1 cellular context compared by ENCODE assay signal in genomic region chr17:75034236-75034908, GRCh38.
TF ChIP-seq lines count a peak whose summit lies in the region.

No MANE protein-coding gene starts in this region.

TF ChIP-seq in HepG2, 621 proteins besides CTCF, POLR2A, EP300 and RAD21 (continued from another document and continues in another):
- TF ChIP-seq ZNF646 (CRISPR knock-in tag; IDR thresholded peaks at IDR 0.05) (no peak; the same call in none of the 2 replicates), TFDP1 (CRISPR knock-in tag; IDR thresholded peaks at IDR 0.05; ENCODE audit: borderline replicate concordance) (peak; percentile 96), ZNF484 (CRISPR knock-in tag; IDR thresholded peaks at IDR 0.05; ENCODE audit: borderline replicate concordance, low read depth) (peak; percentile 84; the same call in 1 of the 2 replicates), ELF1 (CRISPR knock-in tag; IDR thresholded peaks at IDR 0.05) (peak; percentile 58), CBX2 (IDR thresholded peaks at IDR 0.05; ENCODE audit: low read depth, low read length) (no peak), CBX2 (CRISPR knock-in tag; IDR thresholded peaks at IDR 0.05; ENCODE audit: low read depth) (no peak), ZNF143 (CRISPR knock-in tag; IDR thresholded peaks at IDR 0.05) (no peak; the same call in 1 of the 2 replicates), TRIM24 (CRISPR knock-in tag; IDR thresholded peaks at IDR 0.05) (no peak), ZNF432 (CRISPR knock-in tag; IDR thresholded peaks at IDR 0.05; ENCODE audit: borderline replicate concordance) (no peak), LBX2 (CRISPR knock-in tag; IDR thresholded peaks at IDR 0.05; ENCODE audit: borderline replicate concordance) (peak; percentile 94), TOE1 (CRISPR knock-in tag; IDR thresholded peaks at IDR 0.05) (no peak; the same call in 1 of the 2 replicates), ZNF609 (CRISPR knock-in tag; IDR thresholded peaks at IDR 0.05; ENCODE audit: borderline replicate concordance) (peak; percentile 66), ZNF724P (CRISPR knock-in tag; IDR thresholded peaks at IDR 0.05; ENCODE audit: borderline replicate concordance) (peak; percentile 91; the same call in 1 of the 2 replicates), CC2D1A (CRISPR knock-in tag; IDR thresholded peaks at IDR 0.05) (no peak; the same call in 1 of the 2 replicates), KDM5B (CRISPR knock-in tag; IDR thresholded peaks at IDR 0.05; ENCODE audit: borderline replicate concordance) (peak; percentile 50), FOXM1 (CRISPR knock-in tag; IDR thresholded peaks at IDR 0.05) (peak; percentile 20; the same call in 1 of the 2 replicates), PAXIP1 (CRISPR knock-in tag; conservative IDR thresholded peaks at IDR 0.05) (no peak), RORA (CRISPR knock-in tag; IDR thresholded peaks at IDR 0.05) (no peak; the same call in 1 of the 2 replicates), NR2F1 (CRISPR knock-in tag; IDR thresholded peaks at IDR 0.05) (peak in 1 of 2 experiments; percentile 57; a peak in 1 of 4 replicates), ZNF460 (CRISPR knock-in tag; IDR thresholded peaks at IDR 0.05; ENCODE audit: borderline replicate concordance) (no peak), ETV5 (CRISPR knock-in tag; IDR thresholded peaks at IDR 0.05; ENCODE audit: borderline replicate concordance) (no peak; the same call in none of the 2 replicates), UBTF (CRISPR knock-in tag; IDR thresholded peaks at IDR 0.05) (peak; percentile 84; the same call in 1 of the 2 replicates), ZNF10 (CRISPR knock-in tag; IDR thresholded peaks at IDR 0.05; ENCODE audit: borderline replicate concordance, low read depth) (0 out of 2 replicates have a peak, but pooled peaks have one; percentile 71), ZNF746 (CRISPR knock-in tag; IDR thresholded peaks at IDR 0.05) (no peak; the same call in 1 of the 2 replicates), SRF (IDR thresholded peaks at IDR 0.05; ENCODE audit: low read depth, low read length) (no peak), SRSF1 (optimal IDR thresholded peaks at IDR 0.05; ENCODE audit: low read depth, low read length) (no peak), ZFP41 (CRISPR knock-in tag; IDR thresholded peaks at IDR 0.05; ENCODE audit: borderline replicate concordance) (peak; percentile 93; the same call in 1 of the 2 replicates), E2F5 (CRISPR knock-in tag; conservative IDR thresholded peaks at IDR 0.05) (peak; percentile 61; the same call in 1 of the 2 replicates), ZNF816 (CRISPR knock-in tag; IDR thresholded peaks at IDR 0.05; ENCODE audit: borderline replicate concordance) (peak; percentile 79), PITX1 (CRISPR knock-in tag; IDR thresholded peaks at IDR 0.05) (peak; percentile 92), ZSCAN20 (CRISPR knock-in tag; IDR thresholded peaks at IDR 0.05; ENCODE audit: borderline replicate concordance) (0 out of 2 replicates have a peak, but pooled peaks have one; percentile 14), ATF7 (IDR thresholded peaks at IDR 0.05) (no peak), ATF7 (CRISPR knock-in tag; IDR thresholded peaks at IDR 0.05) (no peak; the same call in 1 of the 2 replicates), FLYWCH1 (CRISPR knock-in tag; IDR thresholded peaks at IDR 0.05) (0 out of 2 replicates have a peak, but pooled peaks have one; percentile 13), HMG20B (CRISPR knock-in tag; conservative IDR thresholded peaks at IDR 0.05) (peak; percentile 47; the same call in 1 of the 2 replicates), ATF7-NPFF (CRISPR knock-in tag; IDR thresholded peaks at IDR 0.05; ENCODE audit: low read depth) (peak; percentile 68), ZNF879 (CRISPR knock-in tag; IDR thresholded peaks at IDR 0.05) (peak; percentile 76; the same call in 1 of the 2 replicates), ZNF354B (CRISPR knock-in tag; IDR thresholded peaks at IDR 0.05) (peak; percentile 97; the same call in 1 of the 2 replicates)
